20 cellular contexts compared by ENCODE assay signal in the genomic region with DNA sequence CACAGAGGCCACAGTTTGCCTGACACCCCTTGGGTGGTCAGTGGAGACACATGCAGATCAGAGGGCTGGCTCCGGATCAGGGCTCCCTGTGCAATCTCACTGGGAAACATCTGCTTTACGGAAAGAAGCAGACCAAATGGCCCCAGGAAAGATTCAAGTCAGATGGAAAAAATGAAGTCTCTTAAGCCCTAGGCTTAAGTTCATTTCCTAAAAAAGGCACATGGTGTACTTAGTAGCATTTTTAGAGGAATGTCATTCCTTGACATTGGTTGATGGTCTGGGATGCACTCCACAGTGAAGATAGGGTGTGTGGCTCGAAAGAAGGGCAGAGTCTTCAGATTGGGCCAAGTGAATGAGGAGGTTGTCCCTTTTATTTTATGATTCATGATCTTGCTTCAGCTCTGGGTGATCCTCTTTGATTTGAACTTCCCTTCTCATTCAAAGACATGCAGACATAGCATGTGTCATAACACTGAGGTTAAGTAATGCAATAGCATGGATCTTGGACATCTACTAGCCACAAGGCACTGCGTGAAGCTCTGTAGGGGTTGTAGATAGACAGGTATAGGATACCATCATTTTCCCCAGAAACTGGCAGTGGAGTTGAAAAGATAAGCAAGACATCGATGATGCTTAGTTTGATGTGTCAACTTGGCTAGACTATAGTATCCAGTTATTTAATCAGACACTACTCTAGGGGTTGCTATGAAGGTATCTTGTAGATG. TPM values are rescaled to one million over a fixed set of nuclear protein-coding genes. Genes with fewer than 3 reads are reported as not detected.
A peak's percentile ranks its signal among the peaks of the same experiment; 100 is the strongest.
DNase-seq lines count a peak whose midpoint lies in the region; ATAC-seq and TF ChIP-seq lines count a peak whose summit lies in the region.
"Had no signal": no experiment of that assay in that cellular context is flagged by ENCODE, and none has a peak within 500 bp of the region (broad histone marks: within the 10 kb centered on the region; RNA-seq: fewer than 3 reads in every experiment).

No MANE protein-coding gene starts in this region.

- no peaks in the 10 kb centered on the region for H3K27me3 Mint-ChIP-seq in osteocyte (ENCODE audit: unreplicated experiment)
- H3K27me3 Mint-ChIP-seq: activated CD8-positive, alpha-beta memory T cell treated with anti-CD3 and anti-CD28 coated beads, Interleukin-2, amount 10 ng/mL, durations not matched to agents 7 days and 5 days; activated naive CD8-positive, alpha-beta T cell treated with anti-CD3 and anti-CD28 coated beads, Interleukin-2, amount 50 U/mL, for 24 hours had no signal

- peak overlapping the region; percentile 17 for H3K27ac Mint-ChIP-seq in osteocyte (ENCODE audit: unreplicated experiment)
- H3K27ac Mint-ChIP-seq: activated CD8-positive, alpha-beta memory T cell treated with anti-CD3 and anti-CD28 coated beads, Interleukin-2, amount 10 ng/mL, durations not matched to agents 7 days and 5 days; activated naive CD8-positive, alpha-beta T cell treated with anti-CD3 and anti-CD28 coated beads, Interleukin-2, amount 50 U/mL, for 24 hours; activated T-helper 2 cell treated with anti-CD3 and anti-CD28 coated beads, Interferon-gamma antibody, Interleukin-2, Interleukin-4, amounts not matched to agents 10 μg/mL and 5 μg/mL and 100 μg/mL, durations not matched to agents 14 hours and 24 hours and 36 hours had no signal

- H3K4me3 ChIP-seq in stomach (no peak overlapping the region), uterus (no peak overlapping the region)
- H3K4me3 ChIP-seq: esophagus squamous epithelium had no signal

- H3K36me3 ChIP-seq in stomach (no peaks in the 10 kb centered on the region), uterus (no peaks in the 10 kb centered on the region)
- H3K36me3 ChIP-seq: esophagus squamous epithelium had no signal

- intact Hi-C loops in stomach (cut with DNase I; ENCODE audit: low total_unique reads) (loop anchor here (10.0 kb wide), 1 partner anchor 134 kb away; no protein-coding TSS in a partner anchor), uterus (cut with DNase I; ENCODE audit: low total_unique reads) (no loop called here)

- DNase-seq in ELF-1 (ENCODE audit: low read depth, low spot score): peak; percentile 32
- DNase-seq in RPMI7951 (ENCODE audit: low read depth): peak; percentile 91
- DNase-seq in fibroblast of gingiva (ENCODE audit: low read depth): peak; percentile 40
- no peak for DNase-seq in osteocyte (ENCODE audit: extremely low spot score, unreplicated experiment)
- no peak for DNase-seq in stomach
- DNase-seq in uterus: no peak
- DNase-seq: activated CD4-positive, alpha-beta T cell treated with anti-CD3 and anti-CD28 coated beads for 1 hour; activated CD8-positive, alpha-beta memory T cell treated with anti-CD3 and anti-CD28 coated beads, Interleukin-2, amount 10 ng/mL, durations not matched to agents 7 days and 5 days; activated naive CD8-positive, alpha-beta T cell treated with anti-CD3 and anti-CD28 coated beads, Interleukin-2, amount 50 U/mL, for 24 hours; caudate nucleus; esophagus squamous epithelium; GOT3; hypothalamus; NCI-H2029 treated with DMSO at 0.1 percent for 48 hours; NCI-H510A; SHP77 treated with DMSO at 0.1 percent for 48 hours had no signal

- TF ChIP-seq EP300 in stomach (IDR thresholded peaks at IDR 0.05): no peak

- TF ChIP-seq CTCF in osteocyte (IDR thresholded peaks at IDR 0.05): no peak
- TF ChIP-seq CTCF in stomach (IDR thresholded peaks at IDR 0.05): no peak
- TF ChIP-seq CTCF in uterus (IDR thresholded peaks at IDR 0.05): no peak

- no peaks in the 10 kb centered on the region for H3K9me3 ChIP-seq in stomach
- no peaks in the 10 kb centered on the region for H3K9me3 ChIP-seq in uterus
- H3K9me3 ChIP-seq: esophagus squamous epithelium had no signal

- no peak for TF ChIP-seq POLR2A in stomach (IDR thresholded peaks at IDR 0.05)
- TF ChIP-seq POLR2A in uterus (IDR thresholded peaks at IDR 0.05): no peak

- 40 to 72% (median 51%) methylated on average over 5 of the region's 5 CpGs for WGBS in stomach, 5 donors

- H3K9me3 Mint-ChIP-seq in osteocyte (ENCODE audit: unreplicated experiment): no peaks in the 10 kb centered on the region
- H3K9me3 Mint-ChIP-seq: activated naive CD8-positive, alpha-beta T cell treated with anti-CD3 and anti-CD28 coated beads, Interleukin-2, amount 50 U/mL, for 24 hours; activated T-helper 2 cell treated with anti-CD3 and anti-CD28 coated beads, Interferon-gamma antibody, Interleukin-2, Interleukin-4, amounts not matched to agents 10 μg/mL and 5 μg/mL and 100 μg/mL, durations not matched to agents 14 hours and 24 hours and 36 hours had no signal

- H3K27ac ChIP-seq in stomach: no peak overlapping the region
- no peak overlapping the region for H3K27ac ChIP-seq in uterus
- H3K27ac ChIP-seq: esophagus squamous epithelium had no signal

- H3K4me1 ChIP-seq in stomach (no peaks in the 10 kb centered on the region), uterus (no peaks in the 10 kb centered on the region)
- H3K4me1 ChIP-seq: esophagus squamous epithelium had no signal

- H3K4me3 Mint-ChIP-seq in osteocyte (ENCODE audit: unreplicated experiment): no peak overlapping the region
- H3K4me3 Mint-ChIP-seq: activated CD8-positive, alpha-beta memory T cell treated with anti-CD3 and anti-CD28 coated beads, Interleukin-2, amount 10 ng/mL, durations not matched to agents 7 days and 5 days; activated naive CD8-positive, alpha-beta T cell treated with anti-CD3 and anti-CD28 coated beads, Interleukin-2, amount 50 U/mL, for 24 hours had no signal

- H3K27me3 ChIP-seq in stomach (no peaks in the 10 kb centered on the region), uterus (no peaks in the 10 kb centered on the region)
- H3K27me3 ChIP-seq: esophagus squamous epithelium had no signal

- peaks cover 31% of the 10 kb centered on the region for H3K4me1 Mint-ChIP-seq in osteocyte (ENCODE audit: unreplicated experiment)
- H3K4me1 Mint-ChIP-seq: activated CD8-positive, alpha-beta memory T cell treated with anti-CD3 and anti-CD28 coated beads, Interleukin-2, amount 10 ng/mL, durations not matched to agents 7 days and 5 days; activated naive CD8-positive, alpha-beta T cell treated with anti-CD3 and anti-CD28 coated beads, Interleukin-2, amount 50 U/mL, for 24 hours had no signal

- H3K36me3 Mint-ChIP-seq in osteocyte (ENCODE audit: unreplicated experiment): peaks cover 4% of the 10 kb centered on the region
- H3K36me3 Mint-ChIP-seq: activated CD8-positive, alpha-beta memory T cell treated with anti-CD3 and anti-CD28 coated beads, Interleukin-2, amount 10 ng/mL, durations not matched to agents 7 days and 5 days had no signal

- ATAC-seq in GM21528 (IDR thresholded peaks at IDR 0.05; ENCODE audit: low FRiP score, unreplicated experiment) (no peak), HG03039 (IDR thresholded peaks at IDR 0.05; ENCODE audit: unreplicated experiment) (no peak)
- ATAC-seq: activated CD8-positive, alpha-beta memory T cell treated with anti-CD3 and anti-CD28 coated beads, Interleukin-2, amount 10 ng/mL, durations not matched to agents 7 days and 5 days; activated naive CD8-positive, alpha-beta T cell treated with anti-CD3 and anti-CD28 coated beads, Interleukin-2, amount 50 U/mL, for 24 hours had no signal

RNA-seq across cellular contexts. Expression of gene KCNE4, which starts 56.5 kb away (rescaled TPM):
- total RNA-seq in RPMI7951 (2014; rRNA removed; shearing (Covaris generic)): 13.8 and 16.4 TPM in 2 replicates
- 3.5 and 3.7 TPM in 2 replicates for total RNA-seq in osteocyte
- total RNA-seq in stomach: 10 to 100 TPM in 1 of 5 donors, 1 to 10 TPM in 2, under 1 TPM in 1, not detected in 1; 0.58 to 16.3 (median 6.0) TPM
- 1 to 10 TPM; 2.5 to 2.9 (median 2.7) TPM for polyA plus RNA-seq in stomach
- total RNA-seq in uterus: 10 to 100 TPM in 3 of 4 donors, 1 to 10 TPM in 1; 9.8 to 52.8 (median 25.4) TPM
- total RNA-seq: activated CD8-positive, alpha-beta memory T cell treated with anti-CD3 and anti-CD28 coated beads, Interleukin-2, amount 10 ng/mL, durations not matched to agents 7 days and 5 days; activated T-helper 2 cell treated with anti-CD3 and anti-CD28 coated beads, Interferon-gamma antibody, Interleukin-2, Interleukin-4, amounts not matched to agents 10 μg/mL and 5 μg/mL and 100 μg/mL, durations not matched to agents 14 hours and 24 hours and 36 hours; T-helper 2 cell treated with Interferon-gamma antibody and Interleukin-4, amounts not matched to agents 100 ng/mL and 5 ng/mL, for 36 hours had no signal

Comparison
In these comparisons a context has a peak if more than half of its experiments do, and no peak if none do; other contexts are left out.
1. DNase-seq: peak in ELF-1 (single experiment), RPMI7951 (single experiment) and fibroblast of gingiva (single experiment); none in osteocyte (single experiment), stomach (single experiment) and uterus (0 of 2).